ENCODE assay signal across 8 cellular contexts in the genomic region with DNA sequence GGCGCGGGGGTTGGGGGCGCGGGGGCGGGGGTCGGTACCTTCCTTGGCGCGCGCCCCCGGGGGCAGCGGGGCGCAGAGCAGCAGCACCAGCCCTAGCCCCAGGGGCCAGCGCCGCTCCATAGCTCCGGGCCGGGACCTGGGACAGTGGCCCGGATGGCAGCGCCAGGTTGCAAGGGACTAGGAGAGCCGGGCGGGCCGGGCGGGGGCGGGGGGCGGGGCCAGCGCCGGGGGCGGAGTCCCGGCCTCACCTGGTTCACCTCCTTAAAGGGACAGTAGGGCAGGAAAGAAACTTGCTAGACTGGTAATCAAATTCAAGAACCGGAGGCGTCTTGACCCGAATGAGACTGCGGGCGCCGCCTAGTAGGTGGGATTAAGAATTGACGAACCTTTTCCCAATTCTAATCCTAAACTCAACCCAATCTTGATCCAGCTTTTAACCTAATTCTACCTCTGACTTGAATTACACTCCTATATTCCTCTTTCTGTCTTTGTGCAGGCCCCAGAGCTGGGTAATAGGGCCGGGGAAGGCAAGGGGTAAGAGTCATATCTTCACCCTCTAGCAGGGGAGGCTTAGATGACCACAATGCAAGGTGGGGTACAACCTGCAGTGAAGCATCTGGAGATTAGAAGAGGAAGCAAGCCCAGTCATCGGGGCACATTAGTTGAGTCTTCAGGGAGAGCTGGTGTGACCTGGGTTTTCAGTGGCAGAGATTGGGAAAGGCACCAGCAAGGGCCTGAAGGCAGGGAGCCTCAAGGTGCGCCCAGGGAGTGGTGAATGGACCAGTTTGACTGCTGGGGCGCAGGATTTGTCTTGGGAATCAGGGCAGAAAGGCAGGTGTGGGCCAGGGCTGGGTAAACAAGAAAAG. TPM values are rescaled to one million over a fixed set of nuclear protein-coding genes. Genes with fewer than 3 reads are reported as not detected.
DNase-seq lines count a peak whose midpoint lies in the region; ATAC-seq and TF ChIP-seq lines count a peak whose summit lies in the region.

A gene (minus strand): TSS at position 171 of the 866 bp plus-strand sequence. CDS start 51 bp downstream, at position 120.

- H3K9ac ChIP-seq in neural progenitor cell = no peak within 1 kb of the TSS

- H3K9me3 Mint-ChIP-seq in activated CD4-positive, alpha-beta memory T cell treated with anti-CD3 and anti-CD28 coated beads for 36 hours = no peaks in the 10 kb centered on the region
- H3K9me3 Mint-ChIP-seq in neural progenitor cell = peaks cover 6% of the 10 kb centered on the region

- peaks cover 21% of the 10 kb centered on the region for H3K4me1 ChIP-seq in DOHH2 (ENCODE audit: control insufficient read depth, low read length)
- H3K4me1 ChIP-seq in neural progenitor cell = peaks cover 24% of the 10 kb centered on the region

- no peak within 1 kb of the TSS for H3K27ac ChIP-seq in DOHH2 (ENCODE audit: low read depth, low read length)
- no peak within 1 kb of the TSS for H3K27ac ChIP-seq in neural progenitor cell

- H2AFZ ChIP-seq in neural progenitor cell (replicated peaks) = peak within 1 kb of the TSS; percentile 92

- DNase-seq in LoVo (ENCODE audit: low spot score) = peak; percentile 95
- DNase-seq in activated CD4-positive, alpha-beta memory T cell treated with anti-CD3 and anti-CD28 coated beads for 36 hours = peak; percentile 63
- no peak for DNase-seq in epithelial cell of proximal tubule (ENCODE audit: low read depth)
- DNase-seq in neural progenitor cell (ENCODE audit: low spot score) = peak; percentile 65
- DNase-seq in NCI-H128 (lab: John Stamatoyannopoulos, UW; ENCODE audit: unreplicated experiment) = no peak

- H3K36me3 ChIP-seq in DOHH2 (ENCODE audit: control insufficient read depth, low read length) (no peaks in the 10 kb centered on the region), neural progenitor cell (no peaks in the 10 kb centered on the region)

- H3K9me2 ChIP-seq in DOHH2 (replicated peaks; ENCODE audit: control insufficient read depth, low read length) = no peaks in the 10 kb centered on the region

- H3K27me3 Mint-ChIP-seq in activated CD4-positive, alpha-beta memory T cell treated with anti-CD3 and anti-CD28 coated beads for 36 hours = no peaks in the 10 kb centered on the region
- peaks cover 15% of the 10 kb centered on the region for H3K27me3 Mint-ChIP-seq in neural progenitor cell (ENCODE audit: insufficient read depth, low read depth)

- peaks cover 48% of the 10 kb centered on the region for H3K4me1 Mint-ChIP-seq in activated CD4-positive, alpha-beta memory T cell treated with anti-CD3 and anti-CD28 coated beads for 36 hours (ENCODE audit: low read depth)
- peaks cover 47% of the 10 kb centered on the region for H3K4me1 Mint-ChIP-seq in neural progenitor cell

- intact Hi-C loops in activated CD4-positive, alpha-beta memory T cell treated with anti-CD3 and anti-CD28 coated beads for 36 hours (cut with micrococcal nuclease) = loop anchor here (1.0 to 5.0 kb wide), 3 partner anchors 29 to 168 kb away; no protein-coding TSS in a partner anchor

- no peaks in the 10 kb centered on the region for H3F3A ChIP-seq in DOHH2 (ENCODE audit: control insufficient read depth, insufficient read depth)
- H3F3A ChIP-seq in neural progenitor cell (ENCODE audit: low read depth) = peaks cover 14% of the 10 kb centered on the region

- ATAC-seq in HG02973 (IDR thresholded peaks at IDR 0.05; ENCODE audit: unreplicated experiment) (no peak), HG03469 (IDR thresholded peaks at IDR 0.05; ENCODE audit: unreplicated experiment) (no peak)

- peaks cover 46% of the 10 kb centered on the region for H3K27me3 ChIP-seq in DOHH2 (ENCODE audit: control insufficient read depth, low read length)
- H3K27me3 ChIP-seq in neural progenitor cell = peaks cover 9% of the 10 kb centered on the region

- no peaks in the 10 kb centered on the region for H3K9me3 ChIP-seq in DOHH2 (ENCODE audit: control insufficient read depth, insufficient read depth, low read length)
- H3K9me3 ChIP-seq in neural progenitor cell (ENCODE audit: low read depth) = no peaks in the 10 kb centered on the region

- H3K4me3 ChIP-seq in DOHH2 (ENCODE audit: low read length) (peak within 1 kb of the TSS; percentile 54), epithelial cell of proximal tubule (ENCODE audit: low read depth, low read length) (peak within 1 kb of the TSS; percentile 37), neural progenitor cell (peak within 1 kb of the TSS; percentile 53)

- CTCF ChIA-PET in activated CD4-positive, alpha-beta memory T cell treated with anti-CD3 and anti-CD28 coated beads for 36 hours (lab: Charles Lee) = interaction anchor here (1.2 to 5.0 kb wide), 6 partner anchors 8 to 193 kb away, joined by 3 to 28 read pairs (median 11); a partner anchor contains a TSS

- peak within 1 kb of the TSS; percentile 70 for H3K4me3 Mint-ChIP-seq in activated CD4-positive, alpha-beta memory T cell treated with anti-CD3 and anti-CD28 coated beads for 36 hours
- peak within 1 kb of the TSS; percentile 76 for H3K4me3 Mint-ChIP-seq in neural progenitor cell

- H4K20me1 ChIP-seq in DOHH2 (ENCODE audit: control insufficient read depth, insufficient read depth, low read depth, low read length) (no peaks in the 10 kb centered on the region), neural progenitor cell (ENCODE audit: low read depth) (no peaks in the 10 kb centered on the region)

- POLR2A ChIA-PET in activated CD4-positive, alpha-beta memory T cell treated with anti-CD3 and anti-CD28 coated beads for 36 hours (lab: Charles Lee) = interaction anchor here (1.0 to 1.4 kb wide), 3 partner anchors 29 to 146 kb away, joined by 3 to 4 read pairs (median 3); a partner anchor contains a TSS

- H3K36me3 Mint-ChIP-seq in activated CD4-positive, alpha-beta memory T cell treated with anti-CD3 and anti-CD28 coated beads for 36 hours = peaks cover 2% of the 10 kb centered on the region
- no peaks in the 10 kb centered on the region for H3K36me3 Mint-ChIP-seq in neural progenitor cell

- H3K79me2 ChIP-seq in DOHH2 (ENCODE audit: control insufficient read depth, low read length) (no peaks in the 10 kb centered on the region), neural progenitor cell (ENCODE audit: low read depth) (no peaks in the 10 kb centered on the region)

- TF ChIP-seq CTCF in DOHH2 (IDR thresholded peaks at IDR 0.05; ENCODE audit: low read depth, low read length, poor library complexity, severe bottlenecking) = peak; percentile 34
- peak; percentile 38 for TF ChIP-seq CTCF in epithelial cell of proximal tubule (conservative IDR thresholded peaks at IDR 0.05; ENCODE audit: low read depth, low read length)
- peak; percentile 48 for TF ChIP-seq CTCF in neural progenitor cell (IDR thresholded peaks at IDR 0.05)

- H3K4me2 ChIP-seq in DOHH2 (ENCODE audit: low read length) (peak within 1 kb of the TSS; percentile 65), neural progenitor cell (peak within 1 kb of the TSS; percentile 91)

- H3K27ac Mint-ChIP-seq in activated CD4-positive, alpha-beta memory T cell treated with anti-CD3 and anti-CD28 coated beads for 36 hours = peak within 1 kb of the TSS; percentile 75
- no peak within 1 kb of the TSS for H3K27ac Mint-ChIP-seq in neural progenitor cell

RNA-seq across cellular contexts. Expression of the gene that starts here (rescaled TPM):
- 1 to 10 TPM; 2.9 to 4.3 TPM for total RNA-seq in activated CD4-positive, alpha-beta memory T cell treated with anti-CD3 and anti-CD28 coated beads for 36 hours
- total RNA-seq in epithelial cell of proximal tubule = 4.5 and 14.4 TPM in 2 replicates
- 4.1 and 6.0 TPM in 2 replicates for total RNA-seq in neural progenitor cell (ENCODE audit: low replicate concordance)

Comparison
In these comparisons a context has a peak if more than half of its experiments do, and no peak if none do; other contexts are left out.
1. DNase-seq: peak in LoVo (single experiment), activated CD4-positive, alpha-beta memory T cell treated with anti-CD3 and anti-CD28 coated beads for 36 hours (single experiment) and neural progenitor cell (single experiment); none in epithelial cell of proximal tubule (single experiment) and NCI-H128 (single experiment).
2. Peak in every context shown above with its lines, with median percentiles within 50 percentile points of each other: H3K4me3 ChIP-seq and CTCF ChIP-seq.